In the genomic region with DNA sequence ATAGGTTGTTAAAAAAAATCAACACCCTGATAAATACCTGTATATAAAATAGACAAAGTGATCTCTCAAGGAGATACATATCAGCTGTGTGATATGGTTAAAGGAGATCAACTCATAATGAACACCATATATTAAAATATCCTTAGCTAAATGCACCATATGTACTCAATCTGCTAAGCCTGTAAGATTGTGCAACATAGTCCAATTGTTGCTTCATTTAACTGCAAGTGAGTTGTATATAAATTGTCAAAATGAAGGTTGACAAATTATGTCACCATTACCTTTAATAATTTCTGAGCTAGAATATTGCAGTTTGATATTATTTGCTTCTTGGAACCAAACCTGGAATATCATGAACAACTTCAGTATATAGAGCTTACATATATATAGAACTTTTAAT, we compare ENCODE assay signal across 23 cellular contexts.
"Had no signal": no experiment of that assay in that cellular context is flagged by ENCODE, and none has a peak within 500 bp of the region (broad histone marks: within the 10 kb centered on the region; RNA-seq: fewer than 3 reads in every experiment).

No MANE protein-coding gene starts in this region.

- H3K4me3 ChIP-seq: esophagus muscularis mucosa, lower lobe of right lung, sigmoid colon, smooth muscle cell, transverse colon had no signal

- DNase-seq: activated CD4-positive, alpha-beta T cell treated with anti-CD3 and anti-CD28 coated beads for 4 hours; activated CD4-positive, alpha-beta T cell treated with anti-CD3 and anti-CD28 coated beads, Interleukin-2, amount 50 U/mL, for 48 hours; activated CD4-positive, CD25-positive, alpha-beta regulatory T cell; activated CD8-positive, alpha-beta memory T cell treated with anti-CD3 and anti-CD28 coated beads, Interleukin-2, amount 50 U/mL, for 48 hours; activated naive CD4-positive, alpha-beta T cell treated with Interleukin-2 at 50 U/mL for 16 hours; activated naive CD8-positive, alpha-beta T cell treated with anti-CD3 and anti-CD28 coated beads for 36 hours; activated T-cell treated with anti-CD3 and anti-CD28 coated beads, Interleukin-2, amount 50 U/mL, for 4 hours; amygdala; effector memory CD4-positive, alpha-beta T cell; foreskin keratinocyte; lower lobe of right lung; naive thymus-derived CD4-positive, alpha-beta T cell; sigmoid colon; stimulated activated CD4-positive, alpha-beta T cell treated with anti-CD3 and anti-CD28 coated beads, Interleukin-15, amount 100 ng/mL, for 24 hours; stimulated activated CD8-positive, alpha-beta memory T cell treated with anti-CD3 and anti-CD28 coated beads, Interleukin-4, amount 100 ng/mL, for 48 hours; stimulated activated naive B cell treated with anti-CD40 and anti-IgM and Interleukin-4, amounts not matched to agents 10 μg/mL and 1 μg/mL and 100 μg/mL, for 72 hours; T1000; transverse colon had no signal

- FAIRE-seq: colon, urothelium cell line had no signal

- H3K36me3 ChIP-seq: esophagus muscularis mucosa, lower lobe of right lung, sigmoid colon, transverse colon had no signal

- H3K4me1 ChIP-seq: esophagus muscularis mucosa, foreskin keratinocyte, lower lobe of right lung, sigmoid colon, transverse colon had no signal

- H3K27ac ChIP-seq: esophagus muscularis mucosa, foreskin keratinocyte, lower lobe of right lung, sigmoid colon, transverse colon had no signal

- ATAC-seq: activated T-cell treated with anti-CD3 and anti-CD28 coated beads, Interleukin-2, amount 50 U/mL, for 4 hours; foreskin keratinocyte; left lobe of liver; lower lobe of right lung; naive thymus-derived CD4-positive, alpha-beta T cell; stimulated activated naive B cell treated with anti-CD40 and anti-IgM and Interleukin-4, amounts not matched to agents 10 μg/mL and 1 μg/mL and 100 μg/mL, for 72 hours had no signal

- H3K4me2 ChIP-seq: smooth muscle cell had no signal

- H3K27me3 ChIP-seq: esophagus muscularis mucosa, foreskin keratinocyte, sigmoid colon, transverse colon had no signal

- H3K9me3 ChIP-seq: esophagus muscularis mucosa, lower lobe of right lung, sigmoid colon, transverse colon had no signal
